Comparison of ENCODE assay signal across 13 cellular contexts in genomic region chr2:96959406-96960110, GRCh38. TPM values are rescaled to one million over a fixed set of nuclear protein-coding genes. Genes with fewer than 3 reads are reported as not detected.
A peak's percentile ranks its signal among the peaks of the same experiment; 100 is the strongest.
DNase-seq lines count a peak whose midpoint lies in the region; ATAC-seq and TF ChIP-seq lines count a peak whose summit lies in the region.
"Had no signal": no experiment of that assay in that cellular context is flagged by ENCODE, and none has a peak within 500 bp of the region (broad histone marks: within the 10 kb centered on the region; RNA-seq: fewer than 3 reads in every experiment).

No MANE protein-coding gene starts in this region.

- no peak overlapping the region for H3K4me3 Mint-ChIP-seq in T-helper 17 cell
- H3K4me3 Mint-ChIP-seq in progenitor cell of endocrine pancreas (ENCODE audit: low read depth): no peak overlapping the region

- H3K4me1 ChIP-seq in BLaER1 (peaks cover 69% of the 10 kb centered on the region), osteoblast (ENCODE audit: insufficient read depth, low read length) (no peaks in the 10 kb centered on the region), BE2C (no peaks in the 10 kb centered on the region), upper lobe of right lung (peaks cover 3% of the 10 kb centered on the region)
- H3K4me1 ChIP-seq: SJSA1 had no signal

- H3K4me3 ChIP-seq in BLaER1 (no peak overlapping the region), osteoblast (ENCODE audit: insufficient read depth, low read length) (no peak overlapping the region), BE2C (ENCODE audit: low read depth, low read length) (no peak overlapping the region), upper lobe of right lung (no peak overlapping the region)
- H3K4me3 ChIP-seq: PC-9, SJSA1 had no signal

- ATAC-seq in T-helper 17 cell: no peak
- no peak for ATAC-seq in upper lobe of right lung

- TF ChIP-seq CTCF in osteoblast (IDR thresholded peaks at IDR 0.05; ENCODE audit: extremely low read depth, low read depth, low read length) (no peak), progenitor cell of endocrine pancreas (IDR thresholded peaks at IDR 0.05; ENCODE audit: unreplicated experiment) (no peak), BE2C (IDR thresholded peaks at IDR 0.05; ENCODE audit: low read depth, low read length) (no peak), upper lobe of right lung (IDR thresholded peaks at IDR 0.05) (no peak)

- H3K9ac ChIP-seq in BLaER1: no peak overlapping the region
- H3K9ac ChIP-seq: KMS-11 had no signal

- DNase-seq in D341Med (ENCODE audit: low spot score) (peak; percentile 31), T-helper 17 cell (no peak), osteoblast (ENCODE audit: insufficient read length, low spot score, missing footprints) (peak; percentile 44), progenitor cell of endocrine pancreas (ENCODE audit: low spot score, unreplicated experiment) (no peak), BE2C (no peak), upper lobe of right lung (no peak)

- peaks cover 47% of the 10 kb centered on the region for H3K4me1 Mint-ChIP-seq in T-helper 17 cell
- H3K4me1 Mint-ChIP-seq in progenitor cell of endocrine pancreas (ENCODE audit: low read depth): peaks cover 6% of the 10 kb centered on the region

- H4K20me1 ChIP-seq in BLaER1 (no peaks in the 10 kb centered on the region), osteoblast (ENCODE audit: insufficient read depth, low read length) (no peaks in the 10 kb centered on the region)

- H3K9me3 Mint-ChIP-seq in progenitor cell of endocrine pancreas (ENCODE audit: low read depth): no peaks in the 10 kb centered on the region

- H3K27me3 Mint-ChIP-seq in T-helper 17 cell (no peaks in the 10 kb centered on the region), progenitor cell of endocrine pancreas (no peaks in the 10 kb centered on the region)

- H3K4me2 ChIP-seq in BLaER1: peak overlapping the region; percentile 92; the same call in 1 of the 2 replicates
- H3K4me2 ChIP-seq in osteoblast (ENCODE audit: insufficient read depth, low read length): no peak overlapping the region
- H3K4me2 ChIP-seq: KMS-11, PC-9 had no signal

- intact Hi-C loops in upper lobe of right lung (cut with DNase I): no loop called here

- H2AFZ ChIP-seq in osteoblast (ENCODE audit: low read length): no peak overlapping the region
- H2AFZ ChIP-seq: PC-9 had no signal

- H3K79me2 ChIP-seq in osteoblast (ENCODE audit: insufficient read depth, low read length): no peaks in the 10 kb centered on the region

- no peak overlapping the region for H3K27ac ChIP-seq in BLaER1
- no peak overlapping the region for H3K27ac ChIP-seq in osteoblast (ENCODE audit: low read depth, low read length)
- no peak overlapping the region for H3K27ac ChIP-seq in upper lobe of right lung
- H3K27ac ChIP-seq: KMS-11, PC-9, SJSA1 had no signal

- H3K36me3 Mint-ChIP-seq in T-helper 17 cell (ENCODE audit: low read depth): no peaks in the 10 kb centered on the region
- no peaks in the 10 kb centered on the region for H3K36me3 Mint-ChIP-seq in progenitor cell of endocrine pancreas (ENCODE audit: insufficient read depth)

- H3K27ac Mint-ChIP-seq in T-helper 17 cell (peak overlapping the region; percentile 98), progenitor cell of endocrine pancreas (no peak overlapping the region)

- H3K9me3 ChIP-seq in BLaER1: no peaks in the 10 kb centered on the region
- no peaks in the 10 kb centered on the region for H3K9me3 ChIP-seq in T-helper 17 cell (ENCODE audit: control insufficient read depth, low read length, poor library complexity, severe bottlenecking)
- H3K9me3 ChIP-seq in osteoblast (ENCODE audit: low read depth, low read length): no peaks in the 10 kb centered on the region
- H3K9me3 ChIP-seq in BE2C: no peaks in the 10 kb centered on the region
- H3K9me3 ChIP-seq in upper lobe of right lung: no peaks in the 10 kb centered on the region
- H3K9me3 ChIP-seq: SJSA1 had no signal

- no peaks in the 10 kb centered on the region for H3K27me3 ChIP-seq in BLaER1
- no peaks in the 10 kb centered on the region for H3K27me3 ChIP-seq in osteoblast (ENCODE audit: insufficient read depth, low read length)
- H3K27me3 ChIP-seq in BE2C: no peaks in the 10 kb centered on the region
- H3K27me3 ChIP-seq in upper lobe of right lung: no peaks in the 10 kb centered on the region
- H3K27me3 ChIP-seq: SJSA1 had no signal

- H3K36me3 ChIP-seq in BLaER1 (no peaks in the 10 kb centered on the region), osteoblast (ENCODE audit: insufficient read depth, low read length) (no peaks in the 10 kb centered on the region), BE2C (no peaks in the 10 kb centered on the region), upper lobe of right lung (no peaks in the 10 kb centered on the region)
- H3K36me3 ChIP-seq: SJSA1 had no signal

RNA-seq across cellular contexts. Expression of gene FAM178B, which starts 26.8 kb away (rescaled TPM):
- total RNA-seq in T-helper 17 cell (not detected), osteoblast (under 0.01 TPM in 1 of 2 replicates, not detected in the other), progenitor cell of endocrine pancreas (not detected in 2 replicates), upper lobe of right lung (0.67 TPM)
- not detected for polyA plus RNA-seq in BE2C (2012; ENCODE audit: insufficient read depth, insufficient read length, low read depth)
- total RNA-seq: M059J, SJSA1 had no signal
- polyA plus RNA-seq: AG04450, BJ had no signal

Comparison
In these comparisons a context has a peak if more than half of its experiments do, and no peak if none do; other contexts are left out.
1. DNase-seq: peak in D341Med (single experiment) and osteoblast (single experiment); none in T-helper 17 cell (0 of 3), progenitor cell of endocrine pancreas (single experiment), BE2C (single experiment) and upper lobe of right lung (single experiment).